ENCODE assay signal across 25 cellular contexts in the genomic region with DNA sequence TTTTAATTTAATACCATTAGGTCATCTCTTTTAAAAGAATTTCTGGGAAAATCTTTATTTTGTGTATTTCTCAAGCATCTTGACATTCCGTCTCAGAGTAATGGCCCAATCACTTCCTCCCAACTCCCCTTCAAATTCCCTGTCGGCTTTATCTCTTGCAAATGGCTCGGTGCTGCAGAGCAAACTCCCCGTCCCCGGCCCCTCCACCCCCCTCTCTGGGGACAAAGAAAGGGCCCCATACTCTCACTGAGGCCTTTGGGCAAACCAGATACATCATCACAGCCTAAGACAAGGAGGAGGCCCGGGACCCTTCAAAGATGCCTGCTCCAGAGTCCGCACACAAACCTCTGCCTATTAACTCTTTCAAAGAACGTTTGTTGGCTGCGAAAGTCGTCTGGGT. TPM values are rescaled to one million over a fixed set of nuclear protein-coding genes. Genes with fewer than 3 reads are reported as not detected.
"Had no signal": no experiment of that assay in that cellular context is flagged by ENCODE, and none has a peak within 500 bp of the region (broad histone marks: within the 10 kb centered on the region; RNA-seq: fewer than 3 reads in every experiment).

No MANE protein-coding gene starts in this region.

- H3K4me3 Mint-ChIP-seq: activated CD4-positive, alpha-beta T cell treated with anti-CD3 and anti-CD28 coated beads, Interleukin-2, amount 10 ng/mL, durations not matched to agents 7 days and 5 days; activated CD8-positive, alpha-beta memory T cell treated with anti-CD3 and anti-CD28 coated beads, Interleukin-2, amount 10 ng/mL, durations not matched to agents 7 days and 5 days; activated CD8-positive, alpha-beta T cell treated with anti-CD3 and anti-CD28 coated beads for 36 hours; activated naive CD4-positive, alpha-beta T cell treated with anti-CD3 and anti-CD28 coated beads, Interleukin-2, amount 10 ng/mL, durations not matched to agents 7 days and 5 days; immature natural killer cell; memory B cell; naive B cell; stimulated activated memory B cell treated with anti-CD40 and anti-IgM and Interleukin-4, amounts not matched to agents 10 μg/mL and 1 μg/mL and 100 μg/mL, for 72 hours; T-cell; T-helper 2 cell treated with Interferon-gamma antibody and Interleukin-4, amounts not matched to agents 5 μg/mL and 100 μg/mL, for 36 hours had no signal

- H3K4me3 ChIP-seq: body of pancreas, heart right ventricle, transverse colon, vagina had no signal

- H3K36me3 ChIP-seq: heart right ventricle, neutrophil, transverse colon, vagina had no signal

- H3K27me3 Mint-ChIP-seq: stimulated activated memory B cell treated with anti-CD40 and anti-IgM and Interleukin-4, amounts not matched to agents 10 μg/mL and 1 μg/mL and 100 μg/mL, for 72 hours had no signal

- H2AFZ ChIP-seq: parathyroid adenoma had no signal

- H3K27ac ChIP-seq: neutrophil, parathyroid adenoma, transverse colon, vagina, VCaP had no signal

- H3K36me3 Mint-ChIP-seq: activated CD8-positive, alpha-beta memory T cell treated with anti-CD3 and anti-CD28 coated beads, Interleukin-2, amount 10 ng/mL, durations not matched to agents 7 days and 5 days; activated naive CD4-positive, alpha-beta T cell treated with anti-CD3 and anti-CD28 coated beads, Interleukin-2, amount 10 ng/mL, durations not matched to agents 7 days and 5 days had no signal

- H3K27me3 ChIP-seq: body of pancreas, vagina had no signal

- ATAC-seq: activated CD8-positive, alpha-beta memory T cell treated with anti-CD3 and anti-CD28 coated beads, Interleukin-2, amount 10 ng/mL, durations not matched to agents 7 days and 5 days; activated CD8-positive, alpha-beta T cell treated with anti-CD3 and anti-CD28 coated beads for 36 hours; body of pancreas; stimulated activated memory B cell treated with anti-CD40 and anti-IgM and Interleukin-4, amounts not matched to agents 10 μg/mL and 1 μg/mL and 100 μg/mL, for 72 hours; T-cell had no signal

- H3K4me1 ChIP-seq: parathyroid adenoma had no signal

- H3K27ac Mint-ChIP-seq: activated CD4-positive, alpha-beta T cell treated with anti-CD3 and anti-CD28 coated beads, Interleukin-2, amount 10 ng/mL, durations not matched to agents 7 days and 5 days; activated CD8-positive, alpha-beta memory T cell treated with anti-CD3 and anti-CD28 coated beads, Interleukin-2, amount 10 ng/mL, durations not matched to agents 7 days and 5 days; activated CD8-positive, alpha-beta T cell treated with anti-CD3 and anti-CD28 coated beads for 36 hours; activated naive CD4-positive, alpha-beta T cell treated with anti-CD3 and anti-CD28 coated beads, Interleukin-2, amount 10 ng/mL, durations not matched to agents 7 days and 5 days; immature natural killer cell; memory B cell; naive B cell; stimulated activated memory B cell treated with anti-CD40 and anti-IgM and Interleukin-4, amounts not matched to agents 10 μg/mL and 1 μg/mL and 100 μg/mL, for 72 hours; T-cell; T-helper 2 cell treated with Interferon-gamma antibody and Interleukin-4, amounts not matched to agents 5 μg/mL and 100 μg/mL, for 36 hours had no signal

- DNase-seq: activated CD4-positive, alpha-beta T cell treated with anti-CD3 and anti-CD28 coated beads, Interleukin-2, amount 10 ng/mL, durations not matched to agents 7 days and 5 days; activated CD4-positive, CD25-positive, alpha-beta regulatory T cell treated with anti-CD3 and anti-CD28 coated beads, Interleukin-2, amount 50 U/mL, for 72 hours; activated CD8-positive, alpha-beta memory T cell treated with anti-CD3 and anti-CD28 coated beads, Interleukin-2, amount 10 ng/mL, durations not matched to agents 7 days and 5 days; activated CD8-positive, alpha-beta T cell treated with anti-CD3 and anti-CD28 coated beads for 36 hours; activated effector memory CD4-positive, alpha-beta T cell treated with anti-CD3 and anti-CD28 coated beads, Interleukin-2, amount 50 U/mL, for 16 hours; activated naive CD4-positive, alpha-beta T cell treated with anti-CD3 and anti-CD28 coated beads, Interleukin-2, amount 10 ng/mL, durations not matched to agents 7 days and 5 days; activated T-cell treated with anti-CD3 and anti-CD28 coated beads for 4 hours; anterior cingulate cortex; body of pancreas; foreskin fibroblast; heart right ventricle; immature natural killer cell; naive B cell; right cardiac atrium; stimulated activated CD4-positive, alpha-beta T cell treated with anti-CD3 and anti-CD28 coated beads, Interleukin-2, amount 100 ng/mL, for 24 hours; T-cell; transverse colon had no signal

- H3K9me3 ChIP-seq: body of pancreas, neutrophil, vagina had no signal

- H3K9ac ChIP-seq: parathyroid adenoma had no signal

- H3K79me2 ChIP-seq: parathyroid adenoma had no signal

- H3K4me1 Mint-ChIP-seq: activated CD4-positive, alpha-beta T cell treated with anti-CD3 and anti-CD28 coated beads, Interleukin-2, amount 10 ng/mL, durations not matched to agents 7 days and 5 days; activated naive CD4-positive, alpha-beta T cell treated with anti-CD3 and anti-CD28 coated beads, Interleukin-2, amount 10 ng/mL, durations not matched to agents 7 days and 5 days; immature natural killer cell had no signal

RNA-seq across cellular contexts. Expression of a gene that starts 3.9 kb away (rescaled TPM):
- total RNA-seq: epithelial cell of proximal tubule had no signal
- polyA plus RNA-seq: immature natural killer cell had no signal
